2 cellular contexts compared by ENCODE assay signal in genomic region chr5:158227314-158227713, GRCh38.
DNase-seq lines count a peak whose midpoint lies in the region; ATAC-seq, FAIRE-seq and TF ChIP-seq lines count a peak whose summit lies in the region.
"Not testable (repeated sequence)": the region's sequence is repeated elsewhere in the genome, so short reads cannot be mapped to it uniquely, and the experiment has no call there.

No MANE protein-coding gene starts in this region.

- 47% methylated on average over 5 of the region's 5 CpGs for whole genome bisulfite sequencing in A549 (ENCODE audit: missing lambda C conversion rate)

- H3K4me2 ChIP-seq in A549 = not testable (repeated sequence)

- POLR2A ChIA-PET in A549 (lab: Yijun Ruan, JAX); HEK293 (lab: Yijun Ruan, JAX): not testable (repeated sequence)

- TF ChIP-seq RAD21 in A549 (conservative IDR thresholded peaks at IDR 0.05 in 1 of 2, IDR thresholded peaks at IDR 0.05 in 1 of 2) = not testable (repeated sequence)

- not testable (repeated sequence) for TF ChIP-seq CTCF in A549 (IDR thresholded peaks at IDR 0.05); HEK293 (tag by site-specific recombination; IDR thresholded peaks at IDR 0.05)

- not testable (repeated sequence) for H3K27ac ChIP-seq in A549; HEK293 (ENCODE audit: extremely low read depth, low read depth, low read length)

- DNase-seq in A549 (ENCODE audit: low read depth in 1 of 2, low spot score in 1 of 2) = not testable (repeated sequence)

- not testable (repeated sequence) for H3K4me1 ChIP-seq in A549; HEK293 (ENCODE audit: control insufficient read depth, insufficient read depth, low read length)

- H3K36me3 ChIP-seq in HEK293 (ENCODE audit: control insufficient read depth in 2 of 2, insufficient read depth in 1 of 2, low read length in 2 of 2) = not testable (repeated sequence)

- not testable (repeated sequence) for H3K9me3 ChIP-seq in A549; HEK293 (ENCODE audit: control insufficient read depth, insufficient read depth, low read depth, low read length)

- ATAC-seq in A549 = not testable (repeated sequence)

- not testable (repeated sequence) for H3K4me3 ChIP-seq in A549; HEK293 (ENCODE audit: low read depth, low read length)

- TF ChIP-seq POLR2A in A549 (IDR thresholded peaks at IDR 0.05; ENCODE audit: low read length) = not testable (repeated sequence)

- TF ChIP-seq EP300 in A549 (IDR thresholded peaks at IDR 0.05) = not testable (repeated sequence)

- FAIRE-seq in A549 (lab: Jason Lieb, UNC) = not testable (repeated sequence)

- CTCF ChIA-PET in A549 (lab: Yijun Ruan, JAX); HEK293 (lab: Yijun Ruan, JAX): not testable (repeated sequence)

TF ChIP-seq in A549, 52 proteins besides CTCF, POLR2A, EP300 and RAD21:
- TF ChIP-seq ZC3H11A (IDR thresholded peaks at IDR 0.05) = 0 out of 2 replicates have a peak, but pooled peaks have one; percentile 18

TF ChIP-seq in HEK293, 187 proteins besides CTCF, POLR2A, EP300 and RAD21:
- TF ChIP-seq ZNF433 (tag by site-specific recombination; IDR thresholded peaks at IDR 0.05; ENCODE audit: low read depth) = 0 out of 2 replicates have a peak, but pooled peaks have one; percentile 27
- peak; percentile 46 for TF ChIP-seq ZNF623 (tag by site-specific recombination; IDR thresholded peaks at IDR 0.05)
- TF ChIP-seq ZNF266 (tag by site-specific recombination; IDR thresholded peaks at IDR 0.05; ENCODE audit: low read depth) = 0 out of 2 replicates have a peak, but pooled peaks have one; percentile 44
- peak; percentile 66 for TF ChIP-seq ZNF426 (tag by site-specific recombination; IDR thresholded peaks at IDR 0.05)
- TF ChIP-seq ZNF140 (tag by site-specific recombination; IDR thresholded peaks at IDR 0.05) = peak; percentile 45; the same call in 1 of the 2 replicates
- TF ChIP-seq ZNF394 (tag by site-specific recombination; IDR thresholded peaks at IDR 0.05; ENCODE audit: borderline replicate concordance) = peak; percentile 70; the same call in 1 of the 2 replicates
- TF ChIP-seq ZBTB21 (tag by site-specific recombination; IDR thresholded peaks at IDR 0.05) = 0 out of 2 replicates have a peak, but pooled peaks have one; percentile 26
- TF ChIP-seq ZNF518A (tag by site-specific recombination; conservative IDR thresholded peaks at IDR 0.05; ENCODE audit: low read depth) = peak; percentile 73
- TF ChIP-seq ZNF555 (tag by site-specific recombination; conservative IDR thresholded peaks at IDR 0.05) = peak; percentile 62
- peak; percentile 54; the same call in 1 of the 2 replicates for TF ChIP-seq ZBTB8A (tag by site-specific recombination; IDR thresholded peaks at IDR 0.05)
- TF ChIP-seq ZNF654 (tag by site-specific recombination; IDR thresholded peaks at IDR 0.05; ENCODE audit: low read depth) = peak; percentile 19; the same call in 1 of the 2 replicates
- peak; percentile 68 for TF ChIP-seq ZBTB11 (tag by site-specific recombination; conservative IDR thresholded peaks at IDR 0.05; ENCODE audit: low read depth)
- 0 out of 2 replicates have a peak, but pooled peaks have one; percentile 36 for TF ChIP-seq REST (tag by site-specific recombination; IDR thresholded peaks at IDR 0.05)
- peak; percentile 69 for TF ChIP-seq ZNF510 (tag by site-specific recombination; IDR thresholded peaks at IDR 0.05; ENCODE audit: insufficient replicate concordance)
- TF ChIP-seq ZXDB (tag by site-specific recombination; IDR thresholded peaks at IDR 0.05) = 0 out of 2 replicates have a peak, but pooled peaks have one; percentile 22
